ENCODE assay signal across 14 cellular contexts in the genomic region with DNA sequence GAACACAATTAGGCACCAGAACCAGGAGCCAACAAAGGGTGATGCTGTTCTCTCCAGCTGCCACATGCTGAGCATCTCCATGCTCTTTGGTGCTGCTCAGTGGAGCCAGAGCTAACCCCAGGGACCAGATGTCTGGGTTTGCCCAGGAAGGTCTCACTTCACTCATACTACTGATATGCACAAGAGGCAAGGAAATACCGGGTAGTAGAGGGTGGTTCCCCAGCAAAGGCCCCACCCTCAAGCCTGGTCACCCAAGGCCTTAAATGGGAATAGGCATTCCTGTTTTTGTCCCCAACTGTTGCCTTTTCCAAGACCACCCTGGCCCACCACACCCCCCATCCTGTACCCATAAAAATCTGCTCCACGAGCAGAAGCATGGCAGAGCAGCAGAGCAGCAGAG.
DNase-seq lines count a peak whose midpoint lies in the region; ATAC-seq and TF ChIP-seq lines count a peak whose summit lies in the region.
"Had no signal": no experiment of that assay in that cellular context is flagged by ENCODE, and none has a peak within 500 bp of the region (broad histone marks: within the 10 kb centered on the region; RNA-seq: fewer than 3 reads in every experiment).

No MANE protein-coding gene starts in this region.

- H3K9me3 Mint-ChIP-seq in activated naive CD4-positive, alpha-beta T cell treated with anti-CD3 and anti-CD28 coated beads for 36 hours, result no peaks in the 10 kb centered on the region
- no peaks in the 10 kb centered on the region for H3K9me3 Mint-ChIP-seq in stimulated activated naive CD8-positive, alpha-beta T cell treated with anti-CD3 and anti-CD28 coated beads, Interleukin-15, Interleukin-2, amounts not matched to agents 100 ng/mL and 50 ng/mL, for 24 hours

- H3K4me3 ChIP-seq in OCI-LY3 (ENCODE audit: low read length) (no peak overlapping the region), GM23248 (no peak overlapping the region)

- intact Hi-C loops in activated naive CD4-positive, alpha-beta T cell treated with anti-CD3 and anti-CD28 coated beads for 36 hours (cut with micrococcal nuclease), result no loop called here

- H2AFZ ChIP-seq in OCI-LY3 (ENCODE audit: low read depth, low read length) (no peak overlapping the region), GM23248 (no peak overlapping the region)

- H3K27me3 ChIP-seq in OCI-LY3 (ENCODE audit: low read depth, low read length) (no peaks in the 10 kb centered on the region), GM23248 (replicated peaks; ENCODE audit: insufficient read depth) (peaks cover 17% of the 10 kb centered on the region)

- H3K36me3 Mint-ChIP-seq in activated naive CD4-positive, alpha-beta T cell treated with anti-CD3 and anti-CD28 coated beads for 36 hours (ENCODE audit: low read depth), result no peaks in the 10 kb centered on the region
- H3K36me3 Mint-ChIP-seq in stimulated activated naive CD8-positive, alpha-beta T cell treated with anti-CD3 and anti-CD28 coated beads, Interleukin-15, Interleukin-2, amounts not matched to agents 100 ng/mL and 50 ng/mL, for 24 hours (ENCODE audit: low read depth), result no peaks in the 10 kb centered on the region

- H3K27me3 Mint-ChIP-seq in activated naive CD4-positive, alpha-beta T cell treated with anti-CD3 and anti-CD28 coated beads for 36 hours (ENCODE audit: low read depth), result no peaks in the 10 kb centered on the region
- no peaks in the 10 kb centered on the region for H3K27me3 Mint-ChIP-seq in stimulated activated naive CD8-positive, alpha-beta T cell treated with anti-CD3 and anti-CD28 coated beads, Interleukin-15, Interleukin-2, amounts not matched to agents 100 ng/mL and 50 ng/mL, for 24 hours

- ATAC-seq in GM21529 (IDR thresholded peaks at IDR 0.05; ENCODE audit: unreplicated experiment), result peak; percentile 60

- in situ Hi-C loops in GM23248 (cut with MboI), result no loop called here

- H3K9ac ChIP-seq in OCI-LY3 (ENCODE audit: low read length), result no peak overlapping the region
- no peak overlapping the region for H3K9ac ChIP-seq in GM23248

- H3K79me2 ChIP-seq in OCI-LY3 (ENCODE audit: low read length) (no peaks in the 10 kb centered on the region), GM23248 (ENCODE audit: insufficient read depth) (no peaks in the 10 kb centered on the region)

- CTCF ChIA-PET in activated naive CD4-positive, alpha-beta T cell treated with anti-CD3 and anti-CD28 coated beads for 36 hours (lab: Charles Lee), result interaction anchor here (1.1 kb wide), 1 partner anchor 10 kb away, joined by 4 read pairs; no protein-coding TSS in a partner anchor

- peak; percentile 43 for DNase-seq in activated naive CD4-positive, alpha-beta T cell treated with anti-CD3 and anti-CD28 coated beads for 36 hours
- no peak for DNase-seq in activated naive CD4-positive, alpha-beta T cell treated with Interleukin-2 at 50 U/mL for 16 hours
- DNase-seq in GM23248 (no peak), pons (ENCODE audit: low spot score) (no peak), GM19240 (ENCODE audit: insufficient read length, low spot score) (no peak)
- DNase-seq: ACHN; activated T-cell treated with anti-CD3 and anti-CD28 coated beads for 4 hours; DND-41; nephron progenitor cell; stimulated activated CD4-positive, alpha-beta T cell treated with anti-CD3 and anti-CD28 coated beads, Interleukin-12 subunit alpha, Interleukin-12 subunit beta, amount 100 ng/mL, for 4 hours; T1000 had no signal

- WGBS in GM23248 (ENCODE audit: low coverage in 1 of 2, low lambda C conversion rate in 2 of 2, missing lambda C conversion rate in 2 of 2), 2 experiments, result 47 to 72% methylated on average over 2 of the region's 2 CpGs

- H3K27ac ChIP-seq in OCI-LY3 (ENCODE audit: low read length), result peak overlapping the region; percentile 21; the same call in 1 of the 2 replicates
- no peak overlapping the region for H3K27ac ChIP-seq in GM23248

- no peak overlapping the region for H3K4me3 Mint-ChIP-seq in activated naive CD4-positive, alpha-beta T cell treated with anti-CD3 and anti-CD28 coated beads for 36 hours
- peak overlapping the region; percentile 22 for H3K4me3 Mint-ChIP-seq in stimulated activated naive CD8-positive, alpha-beta T cell treated with anti-CD3 and anti-CD28 coated beads, Interleukin-15, Interleukin-2, amounts not matched to agents 100 ng/mL and 50 ng/mL, for 24 hours
- H3K4me3 Mint-ChIP-seq: nephron progenitor cell had no signal

- TF ChIP-seq CTCF in OCI-LY3 (IDR thresholded peaks at IDR 0.05; ENCODE audit: low read depth, low read length), result no peak

- no peaks in the 10 kb centered on the region for H3K9me2 ChIP-seq in GM23248 (ENCODE audit: insufficient read depth)

- peaks cover 41% of the 10 kb centered on the region for H3K4me1 Mint-ChIP-seq in activated naive CD4-positive, alpha-beta T cell treated with anti-CD3 and anti-CD28 coated beads for 36 hours (ENCODE audit: low read depth)
- H3K4me1 Mint-ChIP-seq in stimulated activated naive CD8-positive, alpha-beta T cell treated with anti-CD3 and anti-CD28 coated beads, Interleukin-15, Interleukin-2, amounts not matched to agents 100 ng/mL and 50 ng/mL, for 24 hours (ENCODE audit: low read depth), result peaks cover 45% of the 10 kb centered on the region

- peak overlapping the region; percentile 54 for H3K27ac Mint-ChIP-seq in activated naive CD4-positive, alpha-beta T cell treated with anti-CD3 and anti-CD28 coated beads for 36 hours
- H3K27ac Mint-ChIP-seq in stimulated activated naive CD8-positive, alpha-beta T cell treated with anti-CD3 and anti-CD28 coated beads, Interleukin-15, Interleukin-2, amounts not matched to agents 100 ng/mL and 50 ng/mL, for 24 hours, result peak overlapping the region; percentile 85
- H3K27ac Mint-ChIP-seq: nephron progenitor cell had no signal

- H3K9me3 ChIP-seq in OCI-LY3 (ENCODE audit: insufficient read depth, low read length) (no peaks in the 10 kb centered on the region), GM23248 (ENCODE audit: low read depth) (no peaks in the 10 kb centered on the region)

- H4K20me1 ChIP-seq in OCI-LY3 (ENCODE audit: insufficient read depth, low read length), result no peaks in the 10 kb centered on the region
- no peaks in the 10 kb centered on the region for H4K20me1 ChIP-seq in GM23248 (ENCODE audit: insufficient read depth)

- no peaks in the 10 kb centered on the region for H3F3A ChIP-seq in GM23248 (ENCODE audit: insufficient read depth)

- H3K36me3 ChIP-seq in OCI-LY3 (replicated peaks; ENCODE audit: low read depth, low read length), result no peaks in the 10 kb centered on the region
- H3K36me3 ChIP-seq in GM23248 (ENCODE audit: low read depth), result no peaks in the 10 kb centered on the region

- H3K4me1 ChIP-seq in OCI-LY3 (ENCODE audit: low read length), result peaks cover 31% of the 10 kb centered on the region
- H3K4me1 ChIP-seq in GM23248 (ENCODE audit: insufficient read depth), result no peaks in the 10 kb centered on the region

- H3K4me2 ChIP-seq in OCI-LY3 (ENCODE audit: low read length), result peak overlapping the region; percentile 47
- H3K4me2 ChIP-seq in GM23248 (ENCODE audit: unreplicated experiment), result no peak overlapping the region
